7 cellular contexts compared by ENCODE assay signal in the genomic region with DNA sequence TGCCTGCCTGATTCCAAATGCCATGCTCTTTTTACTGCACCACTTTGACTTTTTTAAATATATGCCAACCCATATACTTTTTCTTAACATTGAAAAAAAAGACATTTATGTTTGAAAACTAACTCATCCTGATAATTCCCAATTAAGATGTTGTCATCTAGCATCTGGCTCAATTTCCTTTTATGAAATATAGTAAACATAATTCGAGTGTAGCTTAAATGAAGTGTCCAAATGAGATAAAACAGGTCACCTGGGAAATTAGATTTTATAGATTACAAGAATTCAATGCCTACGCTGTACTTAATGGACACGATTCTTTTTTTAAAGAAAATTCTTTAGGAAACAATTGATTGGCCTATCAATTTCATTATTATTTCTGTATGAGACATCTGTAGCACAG. TPM values are rescaled to one million over a fixed set of nuclear protein-coding genes. Genes with fewer than 3 reads are reported as not detected.
"Had no signal": no experiment of that assay in that cellular context is flagged by ENCODE, and none has a peak within 500 bp of the region (broad histone marks: within the 10 kb centered on the region; RNA-seq: fewer than 3 reads in every experiment).

No MANE protein-coding gene starts in this region.

- DNase-seq: GDM1, GF-D8 had no signal

- ATAC-seq: GM12878 had no signal

- FAIRE-seq: G401.6, GM12878, GM12891, GM18507, GM19239 had no signal

- H3K4me3 ChIP-seq: GM12878 had no signal

RNA-seq across cellular contexts. Expression of gene MDFIC2, which starts 2.8 kb away (rescaled TPM):
- total RNA-seq: GM12878 had no signal
- polyA plus RNA-seq: GM12878 had no signal
